In the genomic region with DNA sequence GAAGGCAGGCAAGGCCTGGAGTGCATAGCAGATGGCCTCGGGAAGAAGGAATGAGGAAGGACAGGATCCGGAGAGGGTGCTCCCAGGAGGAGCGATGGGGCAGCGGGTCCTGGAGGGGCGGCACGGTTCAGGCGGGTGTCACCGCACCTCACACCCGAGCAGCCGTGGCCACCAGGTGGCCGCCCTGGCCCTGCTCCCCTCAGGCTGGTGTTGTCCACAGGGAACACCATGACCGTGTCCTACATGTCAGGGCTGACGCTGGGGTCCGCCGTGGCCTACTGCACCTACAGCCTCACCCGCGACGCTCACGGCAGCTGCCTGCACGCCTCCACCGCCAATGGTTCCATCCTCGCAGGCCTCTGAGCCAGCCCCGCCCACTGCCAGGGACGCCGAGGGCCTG, we compare ENCODE assay signal across 31 cellular contexts. TPM values are rescaled to one million over a fixed set of nuclear protein-coding genes. Genes with fewer than 3 reads are reported as not detected.
DNase-seq lines count a peak whose midpoint lies in the region; ATAC-seq and TF ChIP-seq lines count a peak whose summit lies in the region.
"Had no signal": no experiment of that assay in that cellular context is flagged by ENCODE, and none has a peak within 500 bp of the region (broad histone marks: within the 10 kb centered on the region; RNA-seq: fewer than 3 reads in every experiment).

No MANE protein-coding gene starts in this region.

- DNase-seq in stimulated activated naive CD8-positive, alpha-beta T cell treated with anti-CD3 and anti-CD28 coated beads, Interleukin-15, amount 100 ng/mL, for 72 hours: no peak
- DNase-seq in stimulated activated naive CD8-positive, alpha-beta T cell treated with anti-CD3 and anti-CD28 coated beads, Interleukin-15, Interleukin-2, amounts not matched to agents 100 U/mL and 50 U/mL, for 24 hours: no peak
- DNase-seq in body of pancreas: no peak
- DNase-seq in left lung: no peak
- no peak for DNase-seq in NCI-H146 (lab: John Stamatoyannopoulos, UW)
- no peak for DNase-seq in HCEC 1CT
- DNase-seq: activated B cell treated with CpG ODN at 0.5 μM for 24 hours; activated CD4-positive, alpha-beta T cell treated with anti-CD3 and anti-CD28 coated beads, Interleukin-2, amount 10 ng/mL, durations not matched to agents 7 days and 5 days; activated naive CD8-positive, alpha-beta T cell treated with anti-CD3 and anti-CD28 coated beads, Interleukin-2, amount 50 U/mL, for 24 hours; activated T-cell treated with anti-CD3 and anti-CD28 coated beads, Interleukin-2, amount 50 U/mL, for 24 hours; caudate nucleus; CD8-positive, alpha-beta T cell; DMS 273 treated with DMSO at 0.1 percent for 48 hours; effector memory CD8-positive, alpha-beta T cell; erythroblast; heart right ventricle; kidney glomerular epithelial cell; naive thymus-derived CD4-positive, alpha-beta T cell; NCI-H1436; NCI-H2107; NCI-H345; NCI-H748 treated with DMSO at 0.1 percent for 48 hours; nucleus accumbens; Peyer's patch; SJCRH30; stimulated activated CD4-positive, alpha-beta T cell treated with anti-CD3 and anti-CD28 coated beads, Interleukin-15, amount 100 ng/mL, for 24 hours had no signal

- TF ChIP-seq CTCF in body of pancreas (IDR thresholded peaks at IDR 0.05): peak in 1 of 7 experiments; percentile 24
- TF ChIP-seq CTCF in left lung (IDR thresholded peaks at IDR 0.05): no peak

- H3K4me1 Mint-ChIP-seq in stimulated activated naive CD8-positive, alpha-beta T cell treated with anti-CD3 and anti-CD28 coated beads, Interleukin-15, amount 100 ng/mL, for 72 hours: peaks cover 6% of the 10 kb centered on the region
- H3K4me1 Mint-ChIP-seq: activated B cell treated with CpG ODN at 0.5 μM for 24 hours; activated naive CD8-positive, alpha-beta T cell treated with anti-CD3 and anti-CD28 coated beads, Interleukin-2, amount 50 U/mL, for 24 hours; B cell had no signal

- H3K4me1 ChIP-seq in body of pancreas (no peaks in the 10 kb centered on the region), left lung (no peaks in the 10 kb centered on the region)
- H3K4me1 ChIP-seq: heart right ventricle, Peyer's patch, SJCRH30 had no signal

- ATAC-seq in stimulated activated naive CD8-positive, alpha-beta T cell treated with anti-CD3 and anti-CD28 coated beads, Interleukin-15, amount 100 ng/mL, for 72 hours: peak; percentile 4
- no peak for ATAC-seq in stimulated activated naive CD8-positive, alpha-beta T cell treated with anti-CD3 and anti-CD28 coated beads, Interleukin-15, Interleukin-2, amounts not matched to agents 100 U/mL and 50 U/mL, for 24 hours
- ATAC-seq in body of pancreas: peak; percentile 27
- peak; percentile 13 for ATAC-seq in left lung
- ATAC-seq in GM19467 (IDR thresholded peaks at IDR 0.05; ENCODE audit: unreplicated experiment): no peak
- ATAC-seq in HG02588 (IDR thresholded peaks at IDR 0.05; ENCODE audit: unreplicated experiment): no peak
- ATAC-seq: activated naive CD8-positive, alpha-beta T cell treated with anti-CD3 and anti-CD28 coated beads, Interleukin-2, amount 50 U/mL, for 24 hours; CD8-positive, alpha-beta T cell; effector memory CD8-positive, alpha-beta T cell; stimulated activated memory B cell treated with anti-CD40 and anti-IgM and Interleukin-4, amounts not matched to agents 10 μg/mL and 1 μg/mL and 100 μg/mL, for 72 hours had no signal

- H3K4me3 ChIP-seq in body of pancreas (no peak overlapping the region), left lung (no peak overlapping the region)
- H3K4me3 ChIP-seq: heart right ventricle, lung, Peyer's patch, SJCRH30 had no signal

- peaks cover 12% of the 10 kb centered on the region for H3K27me3 Mint-ChIP-seq in stimulated activated naive CD8-positive, alpha-beta T cell treated with anti-CD3 and anti-CD28 coated beads, Interleukin-15, amount 100 ng/mL, for 72 hours
- H3K27me3 Mint-ChIP-seq: activated CD4-positive, alpha-beta T cell treated with anti-CD3 and anti-CD28 coated beads, Interleukin-2, amount 10 ng/mL, durations not matched to agents 7 days and 5 days had no signal

- H3K9me3 Mint-ChIP-seq in stimulated activated naive CD8-positive, alpha-beta T cell treated with anti-CD3 and anti-CD28 coated beads, Interleukin-15, amount 100 ng/mL, for 72 hours: no peaks in the 10 kb centered on the region
- H3K9me3 Mint-ChIP-seq: activated B cell treated with CpG ODN at 0.5 μM for 24 hours; activated CD4-positive, alpha-beta T cell treated with anti-CD3 and anti-CD28 coated beads, Interleukin-2, amount 10 ng/mL, durations not matched to agents 7 days and 5 days; activated naive CD8-positive, alpha-beta T cell treated with anti-CD3 and anti-CD28 coated beads, Interleukin-2, amount 50 U/mL, for 24 hours; activated T-cell treated with anti-CD3 and anti-CD28 coated beads, Interleukin-2, amount 50 U/mL, for 24 hours; CD8-positive, alpha-beta T cell; effector memory CD8-positive, alpha-beta T cell; stimulated activated memory B cell treated with anti-CD40 and anti-IgM and Interleukin-4, amounts not matched to agents 10 μg/mL and 1 μg/mL and 100 μg/mL, for 72 hours had no signal

- TF ChIP-seq POLR2A in body of pancreas (IDR thresholded peaks at IDR 0.05): no peak

- intact Hi-C loops in body of pancreas (cut with DNase I): no loop called here
- intact Hi-C loops in left lung (cut with DNase I): no loop called here

- no peak overlapping the region for H3K4me3 Mint-ChIP-seq in stimulated activated naive CD8-positive, alpha-beta T cell treated with anti-CD3 and anti-CD28 coated beads, Interleukin-15, amount 100 ng/mL, for 72 hours
- H3K4me3 Mint-ChIP-seq: activated B cell treated with CpG ODN at 0.5 μM for 24 hours; activated CD4-positive, alpha-beta T cell treated with anti-CD3 and anti-CD28 coated beads, Interleukin-2, amount 10 ng/mL, durations not matched to agents 7 days and 5 days; activated naive CD8-positive, alpha-beta T cell treated with anti-CD3 and anti-CD28 coated beads, Interleukin-2, amount 50 U/mL, for 24 hours; activated T-cell treated with anti-CD3 and anti-CD28 coated beads, Interleukin-2, amount 50 U/mL, for 24 hours; B cell; CD8-positive, alpha-beta T cell; effector memory CD8-positive, alpha-beta T cell; naive thymus-derived CD4-positive, alpha-beta T cell; stimulated activated memory B cell treated with anti-CD40 and anti-IgM and Interleukin-4, amounts not matched to agents 10 μg/mL and 1 μg/mL and 100 μg/mL, for 72 hours had no signal

- H3K9me3 ChIP-seq in body of pancreas (no peaks in the 10 kb centered on the region), left lung (no peaks in the 10 kb centered on the region)
- H3K9me3 ChIP-seq: heart right ventricle, Peyer's patch, SJCRH30 had no signal

- no peak overlapping the region for H3K27ac ChIP-seq in body of pancreas
- H3K27ac ChIP-seq in left lung: no peak overlapping the region
- H3K27ac ChIP-seq: heart right ventricle, Peyer's patch, SJCRH30 had no signal

- WGBS in body of pancreas, 2 donors: 70 to 79% methylated on average over 13 to 22 of the region's 25 CpGs

- H3K27me3 ChIP-seq in body of pancreas (no peaks in the 10 kb centered on the region), left lung (peaks cover 0 to 12% of the 10 kb centered on the region in 2 donors)
- H3K27me3 ChIP-seq: Peyer's patch, SJCRH30 had no signal

- H3K36me3 ChIP-seq in body of pancreas (replicated peaks in 1 of 2; ENCODE audit: insufficient read depth in 1 of 2, low read depth in 2 of 2) (peaks cover 0 to under 1% of the 10 kb centered on the region in 2 donors), left lung (peaks cover 0 to 15% of the 10 kb centered on the region in 2 donors)
- H3K36me3 ChIP-seq: SJCRH30 had no signal

- H3K27ac Mint-ChIP-seq in stimulated activated naive CD8-positive, alpha-beta T cell treated with anti-CD3 and anti-CD28 coated beads, Interleukin-15, amount 100 ng/mL, for 72 hours: no peak overlapping the region
- H3K27ac Mint-ChIP-seq: activated B cell treated with CpG ODN at 0.5 μM for 24 hours; activated CD4-positive, alpha-beta T cell treated with anti-CD3 and anti-CD28 coated beads, Interleukin-2, amount 10 ng/mL, durations not matched to agents 7 days and 5 days; activated naive CD8-positive, alpha-beta T cell treated with anti-CD3 and anti-CD28 coated beads, Interleukin-2, amount 50 U/mL, for 24 hours; activated T-cell treated with anti-CD3 and anti-CD28 coated beads, Interleukin-2, amount 50 U/mL, for 24 hours; B cell; CD8-positive, alpha-beta T cell; effector memory CD8-positive, alpha-beta T cell; stimulated activated memory B cell treated with anti-CD40 and anti-IgM and Interleukin-4, amounts not matched to agents 10 μg/mL and 1 μg/mL and 100 μg/mL, for 72 hours had no signal

RNA-seq across cellular contexts. Expression of gene SLC29A4, which starts 19.8 kb away (rescaled TPM):
- total RNA-seq in body of pancreas (10 to 100 TPM; 13.2 to 24.4 TPM), left lung (1 to 10 TPM; 1.2 to 7.3 TPM)

Comparison
In these comparisons a context has a peak if more than half of its experiments do, and no peak if none do; other contexts are left out.
1. ATAC-seq: peak in stimulated activated naive CD8-positive, alpha-beta T cell treated with anti-CD3 and anti-CD28 coated beads, Interleukin-15, amount 100 ng/mL, for 72 hours (single experiment), body of pancreas (single experiment) and left lung (single experiment); none in stimulated activated naive CD8-positive, alpha-beta T cell treated with anti-CD3 and anti-CD28 coated beads, Interleukin-15, Interleukin-2, amounts not matched to agents 100 U/mL and 50 U/mL, for 24 hours (single experiment), GM19467 (single experiment) and HG02588 (single experiment).